Comparison of ENCODE assay signal across 1 cellular context in the genomic region with DNA sequence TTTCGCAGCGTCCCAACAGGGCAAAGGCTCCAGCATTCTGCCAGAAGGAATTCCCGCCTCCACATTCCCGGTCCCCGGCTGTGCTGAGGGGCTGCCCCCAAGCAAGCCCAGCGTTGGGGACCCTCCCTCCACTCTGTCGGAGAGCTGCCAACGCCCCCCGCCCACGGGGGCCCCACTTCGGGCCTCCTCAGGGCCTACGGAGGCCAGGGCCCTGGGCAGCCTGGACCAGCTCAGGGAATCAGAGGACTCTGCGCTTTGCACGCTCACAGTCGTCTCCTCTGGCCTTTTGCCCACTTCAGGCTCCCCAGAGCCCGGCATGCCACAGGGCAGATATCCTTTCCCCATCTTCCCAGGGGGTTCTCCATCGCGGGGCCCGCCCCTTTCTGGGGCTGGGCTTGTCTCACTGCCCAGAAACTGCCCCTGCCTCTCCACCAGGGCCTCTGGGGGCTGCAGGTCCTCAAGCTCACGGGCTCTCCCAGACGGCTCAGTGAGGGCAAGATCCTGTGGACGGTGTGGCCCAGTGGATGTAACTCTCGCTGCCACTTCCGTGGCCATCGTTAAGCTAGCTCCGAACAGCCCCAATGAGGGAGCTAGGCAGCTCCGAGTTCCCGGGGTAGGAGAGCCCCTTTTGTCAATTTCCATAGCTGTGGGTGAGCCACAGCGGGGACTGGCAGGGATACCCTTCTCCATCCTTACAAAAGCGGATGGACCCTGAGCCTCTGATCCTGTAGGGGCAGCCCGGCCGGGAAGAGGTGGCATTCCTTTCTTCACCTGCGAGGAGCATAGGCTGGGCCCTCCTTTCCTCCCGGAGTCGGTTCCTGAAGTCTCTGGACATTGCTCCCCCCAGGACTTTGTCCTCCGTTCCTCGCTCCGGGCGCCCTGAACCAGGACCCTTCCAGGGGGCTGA.
TF ChIP-seq lines count a peak whose summit lies in the region.

No MANE protein-coding gene starts in this region.

TF ChIP-seq in H1, 55 proteins besides CTCF, POLR2A, EP300 and RAD21:
- TF ChIP-seq TEAD4 (IDR thresholded peaks at IDR 0.05; ENCODE audit: low read depth, low read length), result peak; percentile 63
- no peak for TF ChIP-seq MAFK (IDR thresholded peaks at IDR 0.05; ENCODE audit: low read depth, low read length)
